Comparison of ENCODE assay signal across 11 cellular contexts in genomic region chr5:124263680-124264491, GRCh38.
DNase-seq lines count a peak whose midpoint lies in the region; ATAC-seq and TF ChIP-seq lines count a peak whose summit lies in the region.
"Had no signal": no experiment of that assay in that cellular context is flagged by ENCODE, and none has a peak within 500 bp of the region (broad histone marks: within the 10 kb centered on the region; RNA-seq: fewer than 3 reads in every experiment).

No MANE protein-coding gene starts in this region.

- H3K4me1 Mint-ChIP-seq in naive thymus-derived CD8-positive, alpha-beta T cell: no peaks in the 10 kb centered on the region
- no peaks in the 10 kb centered on the region for H3K4me1 Mint-ChIP-seq in activated CD4-positive, alpha-beta T cell treated with anti-CD3 and anti-CD28 coated beads for 36 hours

- H3K4me3 Mint-ChIP-seq in naive thymus-derived CD8-positive, alpha-beta T cell: no peak overlapping the region
- no peak overlapping the region for H3K4me3 Mint-ChIP-seq in activated CD4-positive, alpha-beta T cell treated with anti-CD3 and anti-CD28 coated beads for 36 hours

- peak; percentile 80 for DNase-seq in NCI-H1105 treated with DMSO at 0.1 percent for 48 hours (lab: John Stamatoyannopoulos, UW)
- DNase-seq in UCSD-AML1 (lab: John Stamatoyannopoulos, UW; ENCODE audit: unreplicated experiment): peak; percentile 17
- peak; percentile 57 for DNase-seq in iPS DF 19.7 (ENCODE audit: low read depth, low spot score)
- DNase-seq in stomach: peak; percentile 27
- no peak for DNase-seq in naive thymus-derived CD8-positive, alpha-beta T cell
- DNase-seq in activated CD4-positive, alpha-beta T cell treated with anti-CD3 and anti-CD28 coated beads for 36 hours: no peak
- DNase-seq: activated T-cell treated with anti-CD3 and anti-CD28 coated beads, Interleukin-2, amount 50 U/mL, for 48 hours; gastrocnemius medialis; OCI-M1; stimulated activated naive CD4-positive, alpha-beta T cell had no signal

- no peak for TF ChIP-seq POLR2A in stomach (IDR thresholded peaks at IDR 0.05)

- no peak for TF ChIP-seq CTCF in stomach (IDR thresholded peaks at IDR 0.05)

- H3K27me3 Mint-ChIP-seq in naive thymus-derived CD8-positive, alpha-beta T cell: no peaks in the 10 kb centered on the region
- H3K27me3 Mint-ChIP-seq in activated CD4-positive, alpha-beta T cell treated with anti-CD3 and anti-CD28 coated beads for 36 hours: no peaks in the 10 kb centered on the region

- H3K27ac Mint-ChIP-seq in naive thymus-derived CD8-positive, alpha-beta T cell: no peak overlapping the region
- no peak overlapping the region for H3K27ac Mint-ChIP-seq in activated CD4-positive, alpha-beta T cell treated with anti-CD3 and anti-CD28 coated beads for 36 hours

- CTCF ChIA-PET in activated CD4-positive, alpha-beta T cell treated with anti-CD3 and anti-CD28 coated beads for 36 hours (lab: Charles Lee): interaction anchor here (0.5 kb wide), 1 partner anchor 213 kb away, joined by 3 read pairs; no protein-coding TSS in a partner anchor

- no peak for ATAC-seq in naive thymus-derived CD8-positive, alpha-beta T cell
- no peak for ATAC-seq in GM18517 (IDR thresholded peaks at IDR 0.05; ENCODE audit: unreplicated experiment)
- no peak for ATAC-seq in activated CD4-positive, alpha-beta T cell treated with anti-CD3 and anti-CD28 coated beads for 36 hours
- ATAC-seq: gastrocnemius medialis had no signal

- WGBS in stomach, 5 donors: 32 to 58% (median 51%) methylated on average over 6 of the region's 6 CpGs

- no peak overlapping the region for H3K4me3 ChIP-seq in stomach
- H3K4me3 ChIP-seq: gastrocnemius medialis had no signal

- POLR2A ChIA-PET in naive thymus-derived CD8-positive, alpha-beta T cell (lab: Charles Lee): no interaction called here
- POLR2A ChIA-PET in activated CD4-positive, alpha-beta T cell treated with anti-CD3 and anti-CD28 coated beads for 36 hours (lab: Charles Lee): no interaction called here

- no peaks in the 10 kb centered on the region for H3K9me3 ChIP-seq in stomach
- H3K9me3 ChIP-seq: gastrocnemius medialis had no signal

- no peaks in the 10 kb centered on the region for H3K27me3 ChIP-seq in stomach
- H3K27me3 ChIP-seq: gastrocnemius medialis had no signal

- H3K36me3 Mint-ChIP-seq in naive thymus-derived CD8-positive, alpha-beta T cell: no peaks in the 10 kb centered on the region
- H3K36me3 Mint-ChIP-seq in activated CD4-positive, alpha-beta T cell treated with anti-CD3 and anti-CD28 coated beads for 36 hours (ENCODE audit: low read depth): no peaks in the 10 kb centered on the region

- no peaks in the 10 kb centered on the region for H3K36me3 ChIP-seq in stomach
- H3K36me3 ChIP-seq: gastrocnemius medialis had no signal

- intact Hi-C loops in stomach (cut with DNase I; ENCODE audit: low total_unique reads): no loop called here
- intact Hi-C loops in activated CD4-positive, alpha-beta T cell treated with anti-CD3 and anti-CD28 coated beads for 36 hours (cut with DNase I, micrococcal nuclease): no loop called here

- H3K4me1 ChIP-seq in stomach: peaks cover 7 to 30% (median 23%) of the 10 kb centered on the region in 4 donors

- no peak for TF ChIP-seq EP300 in stomach (IDR thresholded peaks at IDR 0.05)

- H3K9me3 Mint-ChIP-seq in naive thymus-derived CD8-positive, alpha-beta T cell: peaks cover 0 to 4% (median 0%) of the 10 kb centered on the region in 9 donors
- H3K9me3 Mint-ChIP-seq in activated CD4-positive, alpha-beta T cell treated with anti-CD3 and anti-CD28 coated beads for 36 hours (ENCODE audit: low read depth): no peaks in the 10 kb centered on the region

- H3K27ac ChIP-seq in stomach: peak overlapping the region in 4 of 5 donors; percentile 17 to 56 (median 38)
- H3K27ac ChIP-seq: gastrocnemius medialis had no signal

Comparison
In these comparisons a context has a peak if more than half of its experiments do, and no peak if none do; other contexts are left out.
1. DNase-seq: peak in NCI-H1105 treated with DMSO at 0.1 percent for 48 hours (single experiment), UCSD-AML1 (single experiment), iPS DF 19.7 (single experiment) and stomach (single experiment); none in naive thymus-derived CD8-positive, alpha-beta T cell (0 of 10) and activated CD4-positive, alpha-beta T cell treated with anti-CD3 and anti-CD28 coated beads for 36 hours (single experiment).